In the genomic region with DNA sequence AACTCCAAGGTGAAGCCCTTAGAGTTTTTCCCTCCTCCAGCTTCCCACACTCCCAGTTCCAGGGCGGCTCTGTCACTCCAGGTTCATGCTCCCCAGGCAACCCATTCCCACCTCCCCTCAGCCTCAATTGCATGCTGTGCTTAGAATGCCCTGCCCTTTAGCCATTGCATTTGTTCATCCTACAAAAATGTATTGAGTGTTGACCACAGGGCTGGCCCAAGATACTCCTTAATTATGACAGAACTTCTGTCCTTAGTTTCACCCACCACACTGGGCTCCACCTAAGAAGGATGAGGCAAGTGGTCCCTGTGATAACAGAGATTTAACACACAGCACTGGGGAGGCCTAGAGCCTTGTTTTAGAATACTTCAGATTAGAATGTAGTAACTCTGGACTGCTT, we compare ENCODE assay signal across 16 cellular contexts.
"Had no signal": no experiment of that assay in that cellular context is flagged by ENCODE, and none has a peak within 500 bp of the region (broad histone marks: within the 10 kb centered on the region; RNA-seq: fewer than 3 reads in every experiment).

No MANE protein-coding gene starts in this region.

- H3K4me1 ChIP-seq: colonic mucosa, right atrium auricular region had no signal

- H3K27ac ChIP-seq: colonic mucosa, neutrophil, right atrium auricular region, transverse colon had no signal

- H3K9me3 ChIP-seq: colonic mucosa, mucosa of descending colon, neutrophil, right atrium auricular region, transverse colon had no signal

- DNase-seq: activated CD4-positive, CD25-positive, alpha-beta regulatory T cell; activated T-cell treated with anti-CD3 and anti-CD28 coated beads, Interleukin-2, amount 50 U/mL, for 1 hour; colonic mucosa; effector CD4-positive, alpha-beta T cell; islet precursor cell; mammary epithelial cell; mucosa of descending colon; naive thymus-derived CD8-positive, alpha-beta T cell; substantia nigra; T-helper 17 cell; transverse colon had no signal

- H3K27me3 ChIP-seq: colonic mucosa, neutrophil, right atrium auricular region, transverse colon had no signal

- H3K4me3 ChIP-seq: colonic mucosa, mucosa of descending colon, right atrium auricular region, transverse colon had no signal

- ATAC-seq: activated naive CD4-positive, alpha-beta T cell treated with anti-CD3 and anti-CD28 coated beads, Interleukin-2, amount 50 U/mL, for 72 hours; left lobe of liver; mucosa of descending colon; naive thymus-derived CD8-positive, alpha-beta T cell; stimulated activated memory B cell treated with anti-CD40 and anti-IgM and Interleukin-4, amounts not matched to agents 10 μg/mL and 1 μg/mL and 100 μg/mL, for 72 hours; T-helper 17 cell had no signal

- H3K36me3 ChIP-seq: colonic mucosa, neutrophil, right atrium auricular region, transverse colon had no signal
